In the genomic region with DNA sequence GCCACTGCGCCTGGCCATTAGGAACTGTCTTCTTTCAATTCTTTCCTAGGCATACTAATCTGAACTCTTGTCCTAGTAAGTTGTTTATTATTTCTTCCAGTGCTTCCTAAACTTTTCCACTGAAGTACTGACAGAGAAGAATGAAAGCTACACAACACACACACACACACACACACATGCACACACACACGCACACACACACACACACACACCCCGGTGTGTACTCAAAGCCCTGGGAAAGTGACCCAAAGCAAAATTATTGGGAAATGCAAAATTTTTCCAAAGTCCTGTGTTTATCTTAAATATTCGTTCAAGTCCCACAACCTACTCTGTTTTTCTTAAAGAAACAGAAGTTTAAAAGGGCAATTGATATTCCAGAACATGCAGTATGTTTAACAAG, we compare ENCODE assay signal across 21 cellular contexts. TPM values are rescaled to one million over a fixed set of nuclear protein-coding genes. Genes with fewer than 3 reads are reported as not detected.
DNase-seq lines count a peak whose midpoint lies in the region; ATAC-seq and TF ChIP-seq lines count a peak whose summit lies in the region.
"Had no signal": no experiment of that assay in that cellular context is flagged by ENCODE, and none has a peak within 500 bp of the region (broad histone marks: within the 10 kb centered on the region; RNA-seq: fewer than 3 reads in every experiment).

No MANE protein-coding gene starts in this region.

- TF ChIP-seq CTCF in choroid plexus epithelial cell (conservative IDR thresholded peaks at IDR 0.05; ENCODE audit: low read depth, low read length) = no peak
- no peak for TF ChIP-seq CTCF in osteoblast (IDR thresholded peaks at IDR 0.05; ENCODE audit: extremely low read depth, low read depth, low read length)
- TF ChIP-seq CTCF in mucosa of descending colon (IDR thresholded peaks at IDR 0.05) = no peak
- TF ChIP-seq CTCF in uterus (IDR thresholded peaks at IDR 0.05) = no peak
- TF ChIP-seq CTCF in progenitor cell of endocrine pancreas (IDR thresholded peaks at IDR 0.05; ENCODE audit: unreplicated experiment) = no peak

- H3K36me3 ChIP-seq in osteoblast (ENCODE audit: insufficient read depth, low read length) = no peaks in the 10 kb centered on the region
- no peaks in the 10 kb centered on the region for H3K36me3 ChIP-seq in mucosa of descending colon (ENCODE audit: low read depth)
- no peaks in the 10 kb centered on the region for H3K36me3 ChIP-seq in uterus

- H3K27ac ChIP-seq in osteoblast (ENCODE audit: low read depth, low read length) = no peak overlapping the region
- H3K27ac ChIP-seq in uterus = no peak overlapping the region
- H3K27ac ChIP-seq: GM23248 had no signal

- no peaks in the 10 kb centered on the region for H3K27me3 ChIP-seq in osteoblast (ENCODE audit: insufficient read depth, low read length)
- H3K27me3 ChIP-seq in uterus = no peaks in the 10 kb centered on the region

- no peak overlapping the region for H3K4me3 Mint-ChIP-seq in progenitor cell of endocrine pancreas (ENCODE audit: low read depth)
- H3K4me3 Mint-ChIP-seq: CD8-positive, alpha-beta memory T cell had no signal

- peaks cover 4% of the 10 kb centered on the region for H3K4me1 ChIP-seq in osteoblast (ENCODE audit: insufficient read depth, low read length)
- no peaks in the 10 kb centered on the region for H3K4me1 ChIP-seq in mucosa of descending colon (ENCODE audit: low read depth)
- H3K4me1 ChIP-seq in uterus = no peaks in the 10 kb centered on the region

- no peaks in the 10 kb centered on the region for H3K9me3 Mint-ChIP-seq in progenitor cell of endocrine pancreas (ENCODE audit: low read depth)
- H3K9me3 Mint-ChIP-seq: CD8-positive, alpha-beta memory T cell had no signal

- no peaks in the 10 kb centered on the region for H4K20me1 ChIP-seq in osteoblast (ENCODE audit: insufficient read depth, low read length)

- peaks cover 1% of the 10 kb centered on the region for H3K4me1 Mint-ChIP-seq in progenitor cell of endocrine pancreas (ENCODE audit: low read depth)
- H3K4me1 Mint-ChIP-seq: CD8-positive, alpha-beta memory T cell had no signal

- H2AFZ ChIP-seq in osteoblast (ENCODE audit: low read length) = peak overlapping the region; percentile 72

- no peak overlapping the region for H3K27ac Mint-ChIP-seq in progenitor cell of endocrine pancreas

- H3K79me2 ChIP-seq in osteoblast (ENCODE audit: insufficient read depth, low read length) = no peaks in the 10 kb centered on the region

- TF ChIP-seq POLR2A in uterus (IDR thresholded peaks at IDR 0.05) = no peak

- no peak for ATAC-seq in mucosa of descending colon

- peak; percentile 31 for DNase-seq in H4 (ENCODE audit: low spot score)
- DNase-seq in choroid plexus epithelial cell (ENCODE audit: low read depth) = peak; percentile 70
- DNase-seq in iris pigment epithelial cell (ENCODE audit: low read depth) = peak; percentile 30
- no peak for DNase-seq in osteoblast (ENCODE audit: insufficient read length, low spot score, missing footprints)
- no peak for DNase-seq in mucosa of descending colon
- no peak for DNase-seq in uterus
- DNase-seq in foreskin melanocyte = no peak
- no peak for DNase-seq in progenitor cell of endocrine pancreas (ENCODE audit: low spot score, unreplicated experiment)
- DNase-seq: C1 segment of cervical spinal cord; CD8-positive, alpha-beta memory T cell; DMS53; EL; HCEC 1CT; NCI-H1105; NCI-H1694; NCI-H2081 treated with DMSO at 0.1 percent for 48 hours; NCI-H446 treated with DMSO at 0.1 percent for 48 hours; SIG-M5 had no signal

- H3K9me3 ChIP-seq in osteoblast (ENCODE audit: low read depth, low read length) (no peaks in the 10 kb centered on the region), mucosa of descending colon (no peaks in the 10 kb centered on the region), uterus (no peaks in the 10 kb centered on the region)

- H3K27me3 Mint-ChIP-seq in progenitor cell of endocrine pancreas = no peaks in the 10 kb centered on the region

- no peak overlapping the region for H3K4me2 ChIP-seq in osteoblast (ENCODE audit: insufficient read depth, low read length)

- H3K4me3 ChIP-seq in choroid plexus epithelial cell (ENCODE audit: low read depth, low read length) = no peak overlapping the region
- no peak overlapping the region for H3K4me3 ChIP-seq in osteoblast (ENCODE audit: insufficient read depth, low read length)
- H3K4me3 ChIP-seq in mucosa of descending colon = no peak overlapping the region
- no peak overlapping the region for H3K4me3 ChIP-seq in uterus
- H3K4me3 ChIP-seq: GM23248, K562 had no signal

- H3K36me3 Mint-ChIP-seq in progenitor cell of endocrine pancreas (ENCODE audit: insufficient read depth) = no peaks in the 10 kb centered on the region
- H3K36me3 Mint-ChIP-seq: CD8-positive, alpha-beta memory T cell had no signal

- intact Hi-C loops in mucosa of descending colon (cut with DNase I, micrococcal nuclease) = loop anchor here in 1 of 2 donors (10.0 kb wide), 1 partner anchor 252 kb away; no protein-coding TSS in a partner anchor
- intact Hi-C loops in uterus (cut with DNase I; ENCODE audit: low total_unique reads) = no loop called here

RNA-seq across cellular contexts. Expression of a gene that starts 19.4 kb away (rescaled TPM):
- 7.7 and 8.9 TPM in 2 replicates for total RNA-seq in H4 (2014; rRNA removed; shearing (Covaris generic))
- 17.7 and 18.3 TPM in 2 replicates for total RNA-seq in osteoblast
- total RNA-seq in mucosa of descending colon = 10 to 100 TPM; 22.0 to 23.0 (median 22.7) TPM
- 10 to 100 TPM; 11.5 to 27.7 (median 16.7) TPM for total RNA-seq in uterus
- 43.0 and 43.7 TPM in 2 replicates for total RNA-seq in progenitor cell of endocrine pancreas

RNA-seq across cellular contexts. Expression of a gene that starts 42.4 kb away (rescaled TPM):
- total RNA-seq in H4 (2014; rRNA removed; shearing (Covaris generic)) = 28.8 and 34.3 TPM in 2 replicates
- 81.8 and 94.0 TPM in 2 replicates for total RNA-seq in osteoblast
- total RNA-seq in mucosa of descending colon = 10 to 100 TPM in 1 of 3 donors, 1 to 10 TPM in 1, under 1 TPM in 1; 0.90 to 22.9 (median 2.7) TPM
- total RNA-seq in uterus = 10 to 100 TPM in 3 of 4 donors, 1 to 10 TPM in 1; 8.5 to 58.2 (median 37.1) TPM
- 4.5 and 5.1 TPM in 2 replicates for total RNA-seq in progenitor cell of endocrine pancreas
- total RNA-seq: K562, OCI-LY7 had no signal

Comparison
In these comparisons a context has a peak if more than half of its experiments do, and no peak if none do; other contexts are left out.
1. DNase-seq: peak in H4 (single experiment), choroid plexus epithelial cell (single experiment) and iris pigment epithelial cell (single experiment); none in osteoblast (single experiment), mucosa of descending colon (0 of 3), uterus (0 of 2), foreskin melanocyte (single experiment) and progenitor cell of endocrine pancreas (single experiment).